In genomic region chr9:117487555-117488175, GRCh38 we compare ENCODE assay signal across 8 cellular contexts.
DNase-seq lines count a peak whose midpoint lies in the region; ATAC-seq and TF ChIP-seq lines count a peak whose summit lies in the region.

No MANE protein-coding gene starts in this region.

- intact Hi-C loops in lower lobe of right lung (cut with DNase I) = no loop called here

- H3K27me3 ChIP-seq in lower lobe of right lung (ENCODE audit: low read depth) = no peaks in the 10 kb centered on the region

- TF ChIP-seq CTCF in AG09319 (IDR thresholded peaks at IDR 0.05; ENCODE audit: low read depth, low read length) (peak; percentile 81), lower lobe of right lung (IDR thresholded peaks at IDR 0.05) (peak; percentile 90)

- H3K4me3 ChIP-seq in lower lobe of right lung = no peak overlapping the region

- H3K36me3 ChIP-seq in lower lobe of right lung = no peaks in the 10 kb centered on the region

- H3K4me1 ChIP-seq in lower lobe of right lung = no peaks in the 10 kb centered on the region

- no peaks in the 10 kb centered on the region for H3K9me3 ChIP-seq in lower lobe of right lung

- peak; percentile 2 for DNase-seq in AG09319 (ENCODE audit: extremely low read depth, low read depth)
- peak; percentile 80 for DNase-seq in NCI-H1436 (lab: John Stamatoyannopoulos, UW)
- peak; percentile 0 for DNase-seq in T follicular helper cell (ENCODE audit: low read depth)
- DNase-seq in dermis blood vessel endothelial cell = peak; percentile 78
- peak; percentile 73 for DNase-seq in lower lobe of right lung
- DNase-seq in stimulated activated CD8-positive, alpha-beta memory T cell treated with anti-CD3 and anti-CD28 coated beads, Interleukin-15, amount 100 ng/mL, for 24 hours (ENCODE audit: low read depth) = peak; percentile 12

- ATAC-seq in GM18508 (IDR thresholded peaks at IDR 0.05; ENCODE audit: insufficient read depth, unreplicated experiment) = peak; percentile 73
- peak; percentile 98 for ATAC-seq in HG02943 (IDR thresholded peaks at IDR 0.05; ENCODE audit: low read depth, unreplicated experiment)
- peak; percentile 97 for ATAC-seq in lower lobe of right lung

- no peak overlapping the region for H3K27ac ChIP-seq in lower lobe of right lung

Comparison
In these comparisons a context has a peak if more than half of its experiments do, and no peak if none do; other contexts are left out.
1. DNase-seq: peak in every context shown above with its lines; median percentile 80 in NCI-H1436; 78 in dermis blood vessel endothelial cell; 73 in lower lobe of right lung; 12 in stimulated activated CD8-positive, alpha-beta memory T cell treated with anti-CD3 and anti-CD28 coated beads, Interleukin-15, amount 100 ng/mL, for 24 hours; 2 in AG09319; 0 in T follicular helper cell.